8 cellular contexts compared by ENCODE assay signal in the genomic region with DNA sequence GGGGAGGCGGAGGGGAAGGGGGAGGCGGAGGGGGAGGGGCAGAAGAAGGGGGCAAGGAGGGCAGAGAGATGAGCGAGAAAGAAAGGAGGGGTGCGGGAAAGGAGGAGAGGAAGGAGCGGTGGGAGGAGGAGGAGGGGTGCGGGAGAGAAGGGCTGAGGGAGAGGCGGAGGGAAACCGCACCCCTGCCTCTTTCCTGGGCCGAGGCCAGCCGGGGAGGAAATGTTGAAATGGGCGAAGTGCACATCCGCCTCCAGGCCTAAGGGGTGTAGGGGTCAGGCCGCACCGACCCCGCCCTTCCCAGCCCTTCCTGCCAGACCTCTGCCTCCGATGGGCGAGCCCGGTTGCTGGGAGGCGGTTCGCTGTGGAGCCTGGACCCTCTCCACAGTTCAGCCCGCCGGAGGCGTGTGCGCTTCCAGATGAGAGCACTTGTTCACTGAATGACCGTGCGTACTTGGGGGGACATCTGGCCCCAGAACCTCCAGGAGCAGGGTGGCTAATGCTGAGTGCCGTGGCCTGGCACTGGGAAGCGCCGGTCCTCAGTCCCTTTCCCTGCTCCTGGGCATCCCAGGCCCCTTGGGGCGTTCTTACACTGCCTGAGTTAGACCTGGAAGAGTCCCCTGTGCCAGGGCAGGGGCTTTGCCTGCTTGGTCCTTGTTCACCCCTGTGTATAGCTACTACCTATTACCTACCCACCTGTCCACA.
DNase-seq lines count a peak whose midpoint lies in the region; ATAC-seq and TF ChIP-seq lines count a peak whose summit lies in the region.

No MANE protein-coding gene starts in this region.

- peak; percentile 69 for DNase-seq in activated naive CD4-positive, alpha-beta T cell treated with anti-CD3 and anti-CD28 coated beads for 36 hours
- no peak for DNase-seq in activated naive CD4-positive, alpha-beta T cell treated with anti-CD3 and anti-CD28 coated beads, Interleukin-2, amount 50 U/mL, for 16 hours
- peak; percentile 59 for DNase-seq in NCI-H2171 treated with DMSO at 0.1 percent for 48 hours (lab: John Stamatoyannopoulos, UW)
- peak; percentile 91 for DNase-seq in activated CD4-positive, alpha-beta T cell treated with anti-CD3 and anti-CD28 coated beads, Interleukin-2, amount 10 ng/mL, durations not matched to agents 24 days and 14 days
- peak; percentile 4 for DNase-seq in epithelial cell of proximal tubule (ENCODE audit: low read depth)
- DNase-seq in mucosa of gallbladder (ENCODE audit: low spot score) = peak; percentile 83
- DNase-seq in stromal cell of bone marrow (ENCODE audit: low read depth) = peak; percentile 19

- peaks cover 2% of the 10 kb centered on the region for H3K9me3 Mint-ChIP-seq in activated naive CD4-positive, alpha-beta T cell treated with anti-CD3 and anti-CD28 coated beads for 36 hours
- peaks cover 2% of the 10 kb centered on the region for H3K9me3 Mint-ChIP-seq in activated CD4-positive, alpha-beta T cell treated with anti-CD3 and anti-CD28 coated beads, Interleukin-2, amount 10 ng/mL, durations not matched to agents 24 days and 14 days

- peak overlapping the region; percentile 77 for H3K27ac Mint-ChIP-seq in activated naive CD4-positive, alpha-beta T cell treated with anti-CD3 and anti-CD28 coated beads for 36 hours
- H3K27ac Mint-ChIP-seq in activated CD4-positive, alpha-beta T cell treated with anti-CD3 and anti-CD28 coated beads, Interleukin-2, amount 10 ng/mL, durations not matched to agents 24 days and 14 days = peak overlapping the region; percentile 93

- H3K27me3 Mint-ChIP-seq in activated naive CD4-positive, alpha-beta T cell treated with anti-CD3 and anti-CD28 coated beads for 36 hours (ENCODE audit: low read depth) = no peaks in the 10 kb centered on the region
- no peaks in the 10 kb centered on the region for H3K27me3 Mint-ChIP-seq in activated CD4-positive, alpha-beta T cell treated with anti-CD3 and anti-CD28 coated beads, Interleukin-2, amount 10 ng/mL, durations not matched to agents 24 days and 14 days

- peak overlapping the region; percentile 61 for H3K4me3 ChIP-seq in epithelial cell of proximal tubule (ENCODE audit: low read depth, low read length)

- peak overlapping the region; percentile 81 for H3K4me3 Mint-ChIP-seq in activated naive CD4-positive, alpha-beta T cell treated with anti-CD3 and anti-CD28 coated beads for 36 hours
- peak overlapping the region; percentile 87 for H3K4me3 Mint-ChIP-seq in activated CD4-positive, alpha-beta T cell treated with anti-CD3 and anti-CD28 coated beads, Interleukin-2, amount 10 ng/mL, durations not matched to agents 24 days and 14 days

- H3K4me1 Mint-ChIP-seq in activated naive CD4-positive, alpha-beta T cell treated with anti-CD3 and anti-CD28 coated beads for 36 hours (ENCODE audit: low read depth) = peaks cover 9% of the 10 kb centered on the region
- H3K4me1 Mint-ChIP-seq in activated CD4-positive, alpha-beta T cell treated with anti-CD3 and anti-CD28 coated beads, Interleukin-2, amount 10 ng/mL, durations not matched to agents 24 days and 14 days = peaks cover 36% of the 10 kb centered on the region

- no peaks in the 10 kb centered on the region for H3K36me3 Mint-ChIP-seq in activated naive CD4-positive, alpha-beta T cell treated with anti-CD3 and anti-CD28 coated beads for 36 hours (ENCODE audit: low read depth)
- peaks cover 2% of the 10 kb centered on the region for H3K36me3 Mint-ChIP-seq in activated CD4-positive, alpha-beta T cell treated with anti-CD3 and anti-CD28 coated beads, Interleukin-2, amount 10 ng/mL, durations not matched to agents 24 days and 14 days (ENCODE audit: low read depth)

- CTCF ChIA-PET in activated naive CD4-positive, alpha-beta T cell treated with anti-CD3 and anti-CD28 coated beads for 36 hours (lab: Charles Lee) = interaction anchor here (0.8 to 1.9 kb wide), 4 partner anchors 8 to 274 kb away, joined by 3 to 6 read pairs (median 4); no protein-coding TSS in a partner anchor

- ATAC-seq in HG02852 (IDR thresholded peaks at IDR 0.05; ENCODE audit: unreplicated experiment) = peak; percentile 44

- TF ChIP-seq CTCF in epithelial cell of proximal tubule (conservative IDR thresholded peaks at IDR 0.05; ENCODE audit: low read depth, low read length) = no peak

- intact Hi-C loops in activated naive CD4-positive, alpha-beta T cell treated with anti-CD3 and anti-CD28 coated beads for 36 hours (cut with micrococcal nuclease) = loop anchor here (1.0 to 2.0 kb wide), 6 partner anchors 38 to 272 kb away; no protein-coding TSS in a partner anchor
- intact Hi-C loops in activated CD4-positive, alpha-beta T cell treated with anti-CD3 and anti-CD28 coated beads, Interleukin-2, amount 10 ng/mL, durations not matched to agents 24 days and 14 days (cut with micrococcal nuclease) = no loop called here
